Comparison of ENCODE assay signal across 16 cellular contexts in genomic region chr10:131739201-131739600, GRCh38.
DNase-seq lines count a peak whose midpoint lies in the region; ATAC-seq and TF ChIP-seq lines count a peak whose summit lies in the region.
"Had no signal": no experiment of that assay in that cellular context is flagged by ENCODE, and none has a peak within 500 bp of the region (broad histone marks: within the 10 kb centered on the region; RNA-seq: fewer than 3 reads in every experiment).

No MANE protein-coding gene starts in this region.

- intact Hi-C loops in activated CD4-positive, alpha-beta memory T cell treated with anti-CD3 and anti-CD28 coated beads for 36 hours (cut with micrococcal nuclease), result no loop called here

- POLR2A ChIA-PET in activated CD4-positive, alpha-beta memory T cell treated with anti-CD3 and anti-CD28 coated beads for 36 hours (lab: Charles Lee), result no interaction called here
- POLR2A ChIA-PET in activated CD4-positive, alpha-beta memory T cell treated with anti-CD3 and anti-CD28 coated beads, Interleukin-2, amount 10 ng/mL, durations not matched to agents 7 days and 5 days (lab: Charles Lee), result no interaction called here

- no peak overlapping the region for H3K27ac ChIP-seq in RWPE2 (ENCODE audit: poor library complexity, severe bottlenecking)
- no peak overlapping the region for H3K27ac ChIP-seq in effector memory CD4-positive, alpha-beta T cell (ENCODE audit: insufficient read depth, low read length, poor library complexity, severe bottlenecking)
- H3K27ac ChIP-seq: 22Rv1, PC-9 had no signal

- CTCF ChIA-PET in activated CD4-positive, alpha-beta memory T cell treated with anti-CD3 and anti-CD28 coated beads for 36 hours (lab: Charles Lee), result no interaction called here
- CTCF ChIA-PET in activated CD4-positive, alpha-beta memory T cell treated with anti-CD3 and anti-CD28 coated beads, Interleukin-2, amount 10 ng/mL, durations not matched to agents 7 days and 5 days (lab: Charles Lee), result no interaction called here

- H3K36me3 ChIP-seq in RWPE2 (ENCODE audit: low read depth), result no peaks in the 10 kb centered on the region
- H3K36me3 ChIP-seq in effector memory CD4-positive, alpha-beta T cell (ENCODE audit: control insufficient read depth, insufficient read depth, low read length), result no peaks in the 10 kb centered on the region

- H3K9me3 Mint-ChIP-seq in activated CD4-positive, alpha-beta memory T cell treated with anti-CD3 and anti-CD28 coated beads for 36 hours, result peaks cover 5% of the 10 kb centered on the region
- peaks cover 7% of the 10 kb centered on the region for H3K9me3 Mint-ChIP-seq in activated CD4-positive, alpha-beta memory T cell treated with anti-CD3 and anti-CD28 coated beads, Interleukin-2, amount 10 ng/mL, durations not matched to agents 7 days and 5 days
- peaks cover 16% of the 10 kb centered on the region for H3K9me3 Mint-ChIP-seq in nephron progenitor cell

- peaks cover 3% of the 10 kb centered on the region for H3K27me3 ChIP-seq in RWPE2 (ENCODE audit: insufficient read depth, poor library complexity, severe bottlenecking)
- H3K27me3 ChIP-seq in effector memory CD4-positive, alpha-beta T cell (replicated peaks; ENCODE audit: control insufficient read depth, insufficient read depth, low read length, poor library complexity, severe bottlenecking), result peaks cover 10% of the 10 kb centered on the region

- H3K4me1 Mint-ChIP-seq in activated CD4-positive, alpha-beta memory T cell treated with anti-CD3 and anti-CD28 coated beads for 36 hours (ENCODE audit: low read depth), result no peaks in the 10 kb centered on the region
- no peaks in the 10 kb centered on the region for H3K4me1 Mint-ChIP-seq in activated CD4-positive, alpha-beta memory T cell treated with anti-CD3 and anti-CD28 coated beads, Interleukin-2, amount 10 ng/mL, durations not matched to agents 7 days and 5 days
- H3K4me1 Mint-ChIP-seq in nephron progenitor cell, result peaks cover 37% of the 10 kb centered on the region

- DNase-seq in activated CD4-positive, alpha-beta memory T cell treated with anti-CD3 and anti-CD28 coated beads for 36 hours, result peak; percentile 3
- no peak for DNase-seq in activated CD4-positive, alpha-beta memory T cell treated with anti-CD3 and anti-CD28 coated beads, Interleukin-2, amount 10 ng/mL, durations not matched to agents 7 days and 5 days
- DNase-seq in RWPE2 (ENCODE audit: low spot score) (peak; percentile 16), nephron progenitor cell (no peak), superior temporal gyrus (ENCODE audit: extremely low spot score) (peak; percentile 27), COLO829 (ENCODE audit: low spot score) (no peak), NCI-H1048 (lab: John Stamatoyannopoulos, UW) (no peak)
- DNase-seq in effector memory CD4-positive, alpha-beta T cell, result no peak
- DNase-seq: GF-D8, NCI-H1417 treated with DMSO at 0.1 percent for 48 hours, NCI-H2029 treated with DMSO at 0.1 percent for 48 hours, NCI-H2171 treated with DMSO at 0.1 percent for 48 hours, NCI-H510A, NCI-H774, PC-9 had no signal

- no peak overlapping the region for H3K27ac Mint-ChIP-seq in activated CD4-positive, alpha-beta memory T cell treated with anti-CD3 and anti-CD28 coated beads for 36 hours
- H3K27ac Mint-ChIP-seq in activated CD4-positive, alpha-beta memory T cell treated with anti-CD3 and anti-CD28 coated beads, Interleukin-2, amount 10 ng/mL, durations not matched to agents 7 days and 5 days, result no peak overlapping the region
- peak overlapping the region; percentile 8 for H3K27ac Mint-ChIP-seq in nephron progenitor cell

- no peak overlapping the region for H3K4me3 ChIP-seq in RWPE2 (ENCODE audit: severe bottlenecking)
- H3K4me3 ChIP-seq in effector memory CD4-positive, alpha-beta T cell (ENCODE audit: insufficient read depth, low read depth, low read length, poor library complexity, severe bottlenecking), result no peak overlapping the region
- H3K4me3 ChIP-seq: PC-9 had no signal

- no peak overlapping the region for H3K4me3 Mint-ChIP-seq in activated CD4-positive, alpha-beta memory T cell treated with anti-CD3 and anti-CD28 coated beads for 36 hours
- H3K4me3 Mint-ChIP-seq in activated CD4-positive, alpha-beta memory T cell treated with anti-CD3 and anti-CD28 coated beads, Interleukin-2, amount 10 ng/mL, durations not matched to agents 7 days and 5 days, result no peak overlapping the region
- peak overlapping the region; percentile 47 for H3K4me3 Mint-ChIP-seq in nephron progenitor cell

- no peak for ATAC-seq in RWPE2 (ENCODE audit: low read depth)

- TF ChIP-seq CTCF in RWPE2 (IDR thresholded peaks at IDR 0.05; ENCODE audit: poor library complexity, severe bottlenecking) (no peak), nephron progenitor cell (IDR thresholded peaks at IDR 0.05) (no peak)

- peaks cover 20% of the 10 kb centered on the region for H3K27me3 Mint-ChIP-seq in activated CD4-positive, alpha-beta memory T cell treated with anti-CD3 and anti-CD28 coated beads for 36 hours
- H3K27me3 Mint-ChIP-seq in activated CD4-positive, alpha-beta memory T cell treated with anti-CD3 and anti-CD28 coated beads, Interleukin-2, amount 10 ng/mL, durations not matched to agents 7 days and 5 days, result no peaks in the 10 kb centered on the region
- peaks cover 8% of the 10 kb centered on the region for H3K27me3 Mint-ChIP-seq in nephron progenitor cell (ENCODE audit: low read depth, poor library complexity)

- H3K4me1 ChIP-seq in RWPE2 (ENCODE audit: insufficient read depth, poor library complexity, severe bottlenecking), result no peaks in the 10 kb centered on the region
- no peaks in the 10 kb centered on the region for H3K4me1 ChIP-seq in effector memory CD4-positive, alpha-beta T cell (ENCODE audit: control insufficient read depth, insufficient read depth, low read length, poor library complexity, severe bottlenecking)

- H3K36me3 Mint-ChIP-seq in activated CD4-positive, alpha-beta memory T cell treated with anti-CD3 and anti-CD28 coated beads for 36 hours, result no peaks in the 10 kb centered on the region
- no peaks in the 10 kb centered on the region for H3K36me3 Mint-ChIP-seq in activated CD4-positive, alpha-beta memory T cell treated with anti-CD3 and anti-CD28 coated beads, Interleukin-2, amount 10 ng/mL, durations not matched to agents 7 days and 5 days (ENCODE audit: low read depth)
- H3K36me3 Mint-ChIP-seq in nephron progenitor cell (ENCODE audit: low read depth), result no peaks in the 10 kb centered on the region

- peaks cover 3% of the 10 kb centered on the region for H3K9me3 ChIP-seq in RWPE2 (ENCODE audit: severe bottlenecking)
- no peaks in the 10 kb centered on the region for H3K9me3 ChIP-seq in effector memory CD4-positive, alpha-beta T cell (ENCODE audit: control insufficient read depth, low read length)

Comparison
In these comparisons a context has a peak if more than half of its experiments do, and no peak if none do; other contexts are left out.
1. DNase-seq: peak in activated CD4-positive, alpha-beta memory T cell treated with anti-CD3 and anti-CD28 coated beads for 36 hours (single experiment), RWPE2 (single experiment) and superior temporal gyrus (single experiment); none in activated CD4-positive, alpha-beta memory T cell treated with anti-CD3 and anti-CD28 coated beads, Interleukin-2, amount 10 ng/mL, durations not matched to agents 7 days and 5 days (single experiment), nephron progenitor cell (single experiment), COLO829 (single experiment), NCI-H1048 (single experiment) and effector memory CD4-positive, alpha-beta T cell (0 of 3).